15 cellular contexts compared by ENCODE assay signal in genomic region chr20:63853733-63854068, GRCh38. TPM values are rescaled to one million over a fixed set of nuclear protein-coding genes. Genes with fewer than 3 reads are reported as not detected.
DNase-seq lines count a peak whose midpoint lies in the region; ATAC-seq, FAIRE-seq and TF ChIP-seq lines count a peak whose summit lies in the region.
"Not testable (repeated sequence)": the region's sequence is repeated elsewhere in the genome, so short reads cannot be mapped to it uniquely, and the experiment has no call there.
"Had no signal": no experiment of that assay in that cellular context is flagged by ENCODE, and none has a peak within 500 bp of the region (broad histone marks: within the 10 kb centered on the region; RNA-seq: fewer than 3 reads in every experiment).

No MANE protein-coding gene starts in this region.

- CTCF ChIA-PET in Panc1 (lab: Charles Lee): not testable (repeated sequence)

- intact Hi-C loops in Panc1 (cut with micrococcal nuclease; ENCODE audit: unreplicated experiment); dorsolateral prefrontal cortex (cut with DNase I); sigmoid colon (cut with DNase I); thyroid gland (cut with DNase I): not testable (repeated sequence)

- POLR2A ChIA-PET in Panc1 (lab: Charles Lee): interaction anchor here (0.5 kb wide), 1 partner anchor 27 kb away, joined by 5 read pairs; no protein-coding TSS in a partner anchor

- H3K4me1 ChIP-seq in Panc1 (ENCODE audit: control insufficient read depth, insufficient read depth, low read length): peaks cover 29% of the 10 kb centered on the region
- peaks cover 0 to 36% (median 30%) of the 10 kb centered on the region in 4 donors for H3K4me1 ChIP-seq in sigmoid colon
- peaks cover 22 to 46% of the 10 kb centered on the region in 2 donors for H3K4me1 ChIP-seq in thyroid gland

- not testable (repeated sequence) for H3K4me3 ChIP-seq in Panc1 (ENCODE audit: low read depth in 2 of 2, low read length in 2 of 2); dorsolateral prefrontal cortex; sigmoid colon; thyroid gland (replicated peaks in 1 of 3)

- not testable (repeated sequence) for H3K9me3 ChIP-seq in Panc1 (ENCODE audit: control insufficient read depth, insufficient read depth, low read depth, low read length); sigmoid colon; thyroid gland

- 62 to 69% methylated on average over 4 of the region's 4 CpGs for WGBS in sigmoid colon, 2 donors
- WGBS in thyroid gland, 2 donors: 61 to 87% methylated on average over 4 of the region's 4 CpGs

- H3K27ac ChIP-seq in Panc1 (ENCODE audit: low read length): peak overlapping the region; percentile 74; the same call in 1 of the 2 replicates
- H3K27ac ChIP-seq in dorsolateral prefrontal cortex: peak overlapping the region in 32 of 59 donors; percentile 23 to 86 (median 70)
- peak overlapping the region; percentile 38 for H3K27ac ChIP-seq in layer of hippocampus (ENCODE audit: low read depth, low read length)
- peak overlapping the region; percentile 55 to 73 (median 60) for H3K27ac ChIP-seq in sigmoid colon
- H3K27ac ChIP-seq in thyroid gland: peak overlapping the region in 2 of 3 donors; percentile 60 to 63

- not testable (repeated sequence) for TF ChIP-seq EP300 in sigmoid colon (IDR thresholded peaks at IDR 0.05)

- not testable (repeated sequence) for H3K27me3 ChIP-seq in Panc1 (ENCODE audit: control insufficient read depth, insufficient read depth, low read length); thyroid gland
- H3K27me3 ChIP-seq in dorsolateral prefrontal cortex (peaks cover 0 to 48% (median 26%) of the 10 kb centered on the region in 45 donors), layer of hippocampus (ENCODE audit: control insufficient read depth, insufficient read depth, low read length) (peaks cover 15% of the 10 kb centered on the region), sigmoid colon (peaks cover 17 to 67% (median 50%) of the 10 kb centered on the region in 3 donors)

- not testable (repeated sequence) for ATAC-seq in Panc1

- H3K36me3 ChIP-seq in Panc1 (ENCODE audit: control insufficient read depth, insufficient read depth, low read length); sigmoid colon; thyroid gland: not testable (repeated sequence)

- FAIRE-seq in GM12892 (lab: Jason Lieb, UNC): peak; percentile 36

- in situ Hi-C loops in Panc1 (cut with HindIII; ENCODE audit: low pct_unique_long_range_greater_than_20kb, low sequenced_read_pairs): not testable (repeated sequence)

- BruUV-seq in Panc1 (replicated peaks; lab: Mats Ljungman, UMichigan): not testable (repeated sequence)

- DNase-seq in GM12892 (ENCODE audit: insufficient read length); Panc1 (ENCODE audit: low read depth, low spot score); dorsolateral prefrontal cortex; sigmoid colon; thyroid gland: not testable (repeated sequence)

- not testable (repeated sequence) for TF ChIP-seq POLR2A in GM12892 (IDR thresholded peaks at IDR 0.05; ENCODE audit: low read depth, low read length); sigmoid colon (IDR thresholded peaks at IDR 0.05); thyroid gland (IDR thresholded peaks at IDR 0.05)

- TF ChIP-seq CTCF in Panc1 (IDR thresholded peaks at IDR 0.05); dorsolateral prefrontal cortex (IDR thresholded peaks at IDR 0.05 in 54 of 56, conservative IDR thresholded peaks at IDR 0.05 in 2 of 56; ENCODE audit: low read depth in 1 of 56, partially characterized antibody in 56 of 56); sigmoid colon (IDR thresholded peaks at IDR 0.05); thyroid gland (IDR thresholded peaks at IDR 0.05): not testable (repeated sequence)

RNA-seq across cellular contexts. Expression of gene ABHD16B, which starts 7.6 kb away (rescaled TPM):
- polyA plus RNA-seq in GM12892 (2012; ENCODE audit: missing spikeins): not detected
- not detected for total RNA-seq in Panc1 (2021; ENCODE audit: unreplicated experiment)
- 2.2 TPM for polyA plus RNA-seq in Panc1 (2012; ENCODE audit: insufficient read length)
- total RNA-seq in dorsolateral prefrontal cortex: under 1 TPM in 1 of 120 experiments, not detected in 119; 0.35 TPM
- total RNA-seq in sigmoid colon: not detected
- polyA plus RNA-seq in sigmoid colon: under 1 TPM in 1 of 3 donors, not detected in 2; 0.44 TPM
- total RNA-seq in thyroid gland: not detected
- total RNA-seq: activated naive CD8-positive, alpha-beta T cell treated with anti-CD3 and anti-CD28 coated beads, Interleukin-2, amount 10 ng/mL, durations not matched to agents 7 days and 5 days; cerebellum; fibroblast of villous mesenchyme; HFFc6; left lobe of liver; mononuclear cell; pancreas; T-helper 17 cell had no signal
- polyA plus RNA-seq: SK-N-SH had no signal

RNA-seq across cellular contexts. Expression of gene TPD52L2, which starts 11.4 kb away (rescaled TPM):
- 39.1 TPM for polyA plus RNA-seq in GM12892 (2012; ENCODE audit: missing spikeins)
- 113 TPM for total RNA-seq in Panc1 (2021; ENCODE audit: unreplicated experiment)
- polyA plus RNA-seq in Panc1 (2012; ENCODE audit: insufficient read length): 128 TPM
- 100 to 1,000 TPM in 4 of 120 experiments, 10 to 100 TPM in 116; 61.5 to 125 (median 76.3) TPM for total RNA-seq in dorsolateral prefrontal cortex
- total RNA-seq in sigmoid colon: 100 to 1,000 TPM in 3 of 4 donors, 10 to 100 TPM in 1; 84.7 to 109 (median 104) TPM
- 10 to 100 TPM; 71.7 to 84.2 (median 74.5) TPM for polyA plus RNA-seq in sigmoid colon
- total RNA-seq in thyroid gland: 10 to 100 TPM; 69.4 to 93.3 (median 89.6) TPM

RNA-seq across cellular contexts. Expression of gene ZBTB46, which starts 22.6 kb away (rescaled TPM):
- 1.00 TPM for polyA plus RNA-seq in GM12892 (2012; ENCODE audit: missing spikeins)
- total RNA-seq in Panc1 (2021; ENCODE audit: unreplicated experiment) (15.2 TPM), dorsolateral prefrontal cortex (10 to 100 TPM in 114 of 120 experiments, 1 to 10 TPM in 6; 7.8 to 28.3 (median 16.0) TPM), sigmoid colon (1 to 10 TPM; 3.4 to 5.3 (median 4.3) TPM), thyroid gland (10 to 100 TPM; 15.9 to 39.9 (median 27.7) TPM)
- 8.3 TPM for polyA plus RNA-seq in Panc1 (2012; ENCODE audit: insufficient read length)
- polyA plus RNA-seq in sigmoid colon: 1 to 10 TPM in 1 of 3 donors, under 1 TPM in 2; 0.23 to 3.6 (median 0.60) TPM

RNA-seq across cellular contexts. Expression of gene DNAJC5, which starts 41.2 kb away (rescaled TPM):
- 13.7 TPM for polyA plus RNA-seq in GM12892 (2012; ENCODE audit: missing spikeins)
- 59.5 TPM for total RNA-seq in Panc1 (2021; ENCODE audit: unreplicated experiment)
- 53.2 TPM for polyA plus RNA-seq in Panc1 (2012; ENCODE audit: insufficient read length)
- total RNA-seq in dorsolateral prefrontal cortex: 100 to 1,000 TPM in 117 of 120 experiments, 10 to 100 TPM in 3; 69.5 to 175 (median 137) TPM
- total RNA-seq in sigmoid colon: 10 to 100 TPM; 25.0 to 36.4 (median 31.2) TPM
- 10 to 100 TPM; 21.6 to 62.8 (median 41.6) TPM for polyA plus RNA-seq in sigmoid colon
- 10 to 100 TPM; 38.4 to 87.4 (median 75.1) TPM for total RNA-seq in thyroid gland
